1 cellular context compared by ENCODE assay signal in genomic region chr10:122199070-122199469, GRCh38.
TF ChIP-seq lines count a peak whose summit lies in the region.

No MANE protein-coding gene starts in this region.

TF ChIP-seq in HepG2, 621 proteins besides CTCF, POLR2A, EP300 and RAD21 (continued from another document):
- TF ChIP-seq ZNF512B (CRISPR knock-in tag; IDR thresholded peaks at IDR 0.05; ENCODE audit: borderline replicate concordance) (no peak), BHLHE40 (IDR thresholded peaks at IDR 0.05; ENCODE audit: low read length) (no peak), SUZ12 (IDR thresholded peaks at IDR 0.05; ENCODE audit: low read depth, low read length) (no peak), AKAP8 (CRISPR knock-in tag; IDR thresholded peaks at IDR 0.05) (no peak), JUND (CRISPR knock-in tag; IDR thresholded peaks at IDR 0.05) (no peak), MAX (IDR thresholded peaks at IDR 0.05) (no peak), ZNF891 (CRISPR knock-in tag; IDR thresholded peaks at IDR 0.05) (no peak), ATF1 (CRISPR knock-in tag; IDR thresholded peaks at IDR 0.05) (no peak)
